Comparison of ENCODE assay signal across 8 cellular contexts in the genomic region with DNA sequence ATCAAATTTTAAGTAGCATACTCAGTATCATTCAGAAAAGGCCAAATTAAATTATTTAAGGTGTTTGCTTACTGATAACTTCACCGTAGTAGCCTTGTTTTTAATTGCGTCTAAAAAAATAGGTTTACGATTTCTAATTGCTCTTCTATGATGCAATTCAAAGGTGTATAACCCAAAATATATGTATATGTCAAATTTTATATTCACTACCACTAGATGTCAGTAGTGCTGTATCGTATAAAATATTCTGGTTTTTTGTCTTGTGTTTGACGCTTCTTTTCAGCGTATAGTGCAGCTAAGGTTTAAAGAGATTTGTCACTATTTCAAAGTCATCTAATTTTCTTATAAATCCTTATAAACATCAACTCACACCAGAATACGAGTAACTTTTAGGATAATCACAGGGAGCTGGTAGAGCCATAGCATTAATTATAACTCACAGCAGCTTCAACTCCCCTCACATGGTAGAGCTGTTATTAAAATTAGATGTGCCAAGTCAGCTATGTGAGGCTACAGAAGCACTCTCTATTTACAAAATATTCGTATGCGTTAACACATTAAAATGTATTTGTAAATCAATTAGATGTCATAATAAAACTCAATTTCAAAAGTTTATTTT. TPM values are rescaled to one million over a fixed set of nuclear protein-coding genes. Genes with fewer than 3 reads are reported as not detected.
A peak's percentile ranks its signal among the peaks of the same experiment; 100 is the strongest.
DNase-seq lines count a peak whose midpoint lies in the region; ATAC-seq and TF ChIP-seq lines count a peak whose summit lies in the region.

No MANE protein-coding gene starts in this region.

- 13 to 19% methylated on average over 9 of the region's 9 CpGs for WGBS in esophagus squamous epithelium, 2 donors

- peak overlapping the region; percentile 60 for H3K27ac Mint-ChIP-seq in progenitor cell of endocrine pancreas

- H3K36me3 ChIP-seq in Peyer's patch = no peaks in the 10 kb centered on the region
- H3K36me3 ChIP-seq in esophagus squamous epithelium = peaks cover 0 to 25% (median 0%) of the 10 kb centered on the region in 3 donors

- no peaks in the 10 kb centered on the region for H3K9me3 Mint-ChIP-seq in progenitor cell of endocrine pancreas (ENCODE audit: low read depth)

- H3K27ac ChIP-seq in Peyer's patch (no peak overlapping the region), esophagus squamous epithelium (no peak overlapping the region)

- intact Hi-C loops in esophagus squamous epithelium (cut with DNase I) = loop anchor here (10.0 kb wide), 2 partner anchors 218 to 258 kb away; no protein-coding TSS in a partner anchor

- H3K4me1 ChIP-seq in Peyer's patch = peaks cover 0 to 27% (median 5%) of the 10 kb centered on the region in 4 donors
- H3K4me1 ChIP-seq in esophagus squamous epithelium = peaks cover 0 to 56% (median 0%) of the 10 kb centered on the region in 3 donors

- H3K27me3 Mint-ChIP-seq in progenitor cell of endocrine pancreas = no peaks in the 10 kb centered on the region

- TF ChIP-seq CTCF in Peyer's patch (IDR thresholded peaks at IDR 0.05) (peak; percentile 10 to 72 (median 62)), esophagus squamous epithelium (IDR thresholded peaks at IDR 0.05) (peak in 5 of 6 experiments; percentile 37 to 72 (median 56)), progenitor cell of endocrine pancreas (IDR thresholded peaks at IDR 0.05; ENCODE audit: unreplicated experiment) (peak; percentile 69)

- no peaks in the 10 kb centered on the region for H3K27me3 ChIP-seq in Peyer's patch
- H3K27me3 ChIP-seq in esophagus squamous epithelium = peaks cover 0 to 13% (median 0%) of the 10 kb centered on the region in 4 donors

- H3K4me3 Mint-ChIP-seq in progenitor cell of endocrine pancreas (ENCODE audit: low read depth) = peak overlapping the region; percentile 93

- no peak overlapping the region for H3K4me3 ChIP-seq in Peyer's patch
- no peak overlapping the region for H3K4me3 ChIP-seq in esophagus squamous epithelium

- H3K4me1 Mint-ChIP-seq in progenitor cell of endocrine pancreas (ENCODE audit: low read depth) = peaks cover 28% of the 10 kb centered on the region

- TF ChIP-seq POLR2A in Peyer's patch (IDR thresholded peaks at IDR 0.05) (no peak), esophagus squamous epithelium (IDR thresholded peaks at IDR 0.05) (no peak)

- DNase-seq in DMS114 treated with DMSO at 0.1 percent for 48 hours (lab: John Stamatoyannopoulos, UW; ENCODE audit: unreplicated experiment) = peak; percentile 42
- DNase-seq in KG1 (lab: John Stamatoyannopoulos, UW) = peak; percentile 14
- no peak for DNase-seq in Peyer's patch
- DNase-seq in esophagus squamous epithelium (lab: John Stamatoyannopoulos, UW) = no peak
- DNase-seq in progenitor cell of endocrine pancreas (ENCODE audit: low spot score, unreplicated experiment) = no peak
- DNase-seq in GM19238 (ENCODE audit: insufficient read length, low spot score) = no peak

- H3K9me3 ChIP-seq in Peyer's patch (no peaks in the 10 kb centered on the region), esophagus squamous epithelium (no peaks in the 10 kb centered on the region)

- ATAC-seq in GM19397 (IDR thresholded peaks at IDR 0.05; ENCODE audit: unreplicated experiment) (no peak), HG03457 (IDR thresholded peaks at IDR 0.05; ENCODE audit: unreplicated experiment) (no peak)

- H3K36me3 Mint-ChIP-seq in progenitor cell of endocrine pancreas (ENCODE audit: insufficient read depth) = peaks cover 9% of the 10 kb centered on the region

RNA-seq across cellular contexts. Expression of gene PFN2, which starts 3.5 kb away (rescaled TPM):
- total RNA-seq in Peyer's patch (10 to 100 TPM; 39.6 to 69.6 (median 60.9) TPM), esophagus squamous epithelium (10 to 100 TPM in 3 of 4 donors, 1 to 10 TPM in 1; 7.8 to 39.3 (median 26.6) TPM), progenitor cell of endocrine pancreas (233 and 246 TPM in 2 replicates)

Comparison
In these comparisons a context has a peak if more than half of its experiments do, and no peak if none do; other contexts are left out.
1. DNase-seq: peak in DMS114 treated with DMSO at 0.1 percent for 48 hours (single experiment) and KG1 (single experiment); none in Peyer's patch (0 of 3), esophagus squamous epithelium (single experiment), progenitor cell of endocrine pancreas (single experiment) and GM19238 (single experiment).
2. Peak in every context shown above with its lines, with median percentiles within 50 percentile points of each other: CTCF ChIP-seq.